In genomic region chr7:47088329-47089067, GRCh38 we compare ENCODE assay signal across 8 cellular contexts.
DNase-seq lines count a peak whose midpoint lies in the region; ATAC-seq and TF ChIP-seq lines count a peak whose summit lies in the region.

No MANE protein-coding gene starts in this region.

- H3K9me3 ChIP-seq in lower lobe of right lung (no peaks in the 10 kb centered on the region), upper lobe of left lung (no peaks in the 10 kb centered on the region)

- 37 to 38% methylated on average over 13 to 14 of the region's 14 CpGs for WGBS in upper lobe of left lung, 2 donors

- intact Hi-C loops in lower lobe of right lung (cut with DNase I) = no loop called here

- H3K4me1 ChIP-seq in lower lobe of right lung = peaks cover 3% of the 10 kb centered on the region
- H3K4me1 ChIP-seq in upper lobe of left lung = peaks cover 4 to 7% (median 6%) of the 10 kb centered on the region in 4 donors

- TF ChIP-seq CTCF in HL-60 (IDR thresholded peaks at IDR 0.05; ENCODE audit: insufficient read depth, low read length) (peak; percentile 57), RWPE1 (conservative IDR thresholded peaks at IDR 0.05; ENCODE audit: low read depth) (peak; percentile 92), lower lobe of right lung (IDR thresholded peaks at IDR 0.05) (peak; percentile 86), upper lobe of left lung (IDR thresholded peaks at IDR 0.05) (peak; percentile 71 to 86 (median 79))

- TF ChIP-seq POLR2A in upper lobe of left lung (IDR thresholded peaks at IDR 0.05) = no peak

- POLR2A ChIA-PET in RWPE1 (lab: Yijun Ruan, JAX; ENCODE audit: low non-redundant PET) = no interaction called here

- ATAC-seq in GM19372 (IDR thresholded peaks at IDR 0.05; ENCODE audit: low read depth, unreplicated experiment) = peak; percentile 65
- peak; percentile 83 to 90 for ATAC-seq in lower lobe of right lung
- ATAC-seq in upper lobe of left lung (ENCODE audit: low FRiP score in 2 of 2) = peak; percentile 78 to 87

- no peak overlapping the region for H3K4me3 ChIP-seq in HL-60 (replicated peaks; ENCODE audit: insufficient read depth, low read length)
- H3K4me3 ChIP-seq in lower lobe of right lung = no peak overlapping the region
- H3K4me3 ChIP-seq in upper lobe of left lung = no peak overlapping the region

- H3K27ac ChIP-seq in HL-60 (replicated peaks) = no peak overlapping the region
- H3K27ac ChIP-seq in RWPE1 = no peak overlapping the region
- no peak overlapping the region for H3K27ac ChIP-seq in lower lobe of right lung
- no peak overlapping the region for H3K27ac ChIP-seq in upper lobe of left lung

- H3K27me3 ChIP-seq in HL-60 (ENCODE audit: insufficient read depth, poor library complexity, severe bottlenecking) (no peaks in the 10 kb centered on the region), lower lobe of right lung (ENCODE audit: low read depth) (no peaks in the 10 kb centered on the region), upper lobe of left lung (no peaks in the 10 kb centered on the region)

- DNase-seq in DMS53 (lab: John Stamatoyannopoulos, UW) = peak; percentile 75
- no peak for DNase-seq in DMS53 treated with DMSO at 0.1 percent for 48 hours (lab: John Stamatoyannopoulos, UW; ENCODE audit: unreplicated experiment)
- DNase-seq in HL-60 (ENCODE audit: low read depth in 1 of 2, low spot score in 1 of 2) = peak; percentile 9 to 11
- DNase-seq in RWPE1 (ENCODE audit: low spot score) = peak; percentile 70
- DNase-seq in dermis blood vessel endothelial cell = peak; percentile 87
- peak; percentile 55 for DNase-seq in lower lobe of right lung
- DNase-seq in upper lobe of left lung = peak; percentile 37 to 62

- CTCF ChIA-PET in RWPE1 (lab: Yijun Ruan, JAX) = interaction anchor here (0.6 to 1.9 kb wide), 10 partner anchors 15 to 1198 kb away, joined by 3 to 7 read pairs (median 3); partner anchors contain the start of gene IGFBP3

- H3K36me3 ChIP-seq in lower lobe of right lung (no peaks in the 10 kb centered on the region), upper lobe of left lung (no peaks in the 10 kb centered on the region)

- TF ChIP-seq EP300 in upper lobe of left lung (IDR thresholded peaks at IDR 0.05) = no peak
